31 cellular contexts compared by ENCODE assay signal in genomic region chr3:113252553-113252952, GRCh38. TPM values are rescaled to one million over a fixed set of nuclear protein-coding genes. Genes with fewer than 3 reads are reported as not detected.
"Had no signal": no experiment of that assay in that cellular context is flagged by ENCODE, and none has a peak within 500 bp of the region (broad histone marks: within the 10 kb centered on the region; RNA-seq: fewer than 3 reads in every experiment).

No MANE protein-coding gene starts in this region.

- H3K27ac Mint-ChIP-seq: activated CD8-positive, alpha-beta T cell treated with anti-CD3 and anti-CD28 coated beads for 36 hours; activated naive CD4-positive, alpha-beta T cell treated with anti-CD3 and anti-CD28 coated beads, Interleukin-2, amount 50 U/mL, for 24 hours; activated T-helper 17 cell treated with anti-CD3 and anti-CD28 coated beads, Interleukin-2, amount 50 U/mL, for 72 hours; naive B cell; WTC11 had no signal

- H3K27me3 ChIP-seq: cardiac muscle cell, colonic mucosa, foreskin keratinocyte, heart right ventricle, left lung, right atrium auricular region, thyroid gland, upper lobe of right lung had no signal

- H3K4me3 ChIP-seq: cardiac muscle cell, colonic mucosa, heart right ventricle, left lung, lower lobe of right lung, psoas muscle, right atrium auricular region, thyroid gland, upper lobe of right lung had no signal

- H3K27me3 Mint-ChIP-seq: activated CD8-positive, alpha-beta T cell treated with anti-CD3 and anti-CD28 coated beads for 36 hours; activated naive CD4-positive, alpha-beta T cell treated with anti-CD3 and anti-CD28 coated beads, Interleukin-2, amount 50 U/mL, for 24 hours had no signal

- H3K4me1 Mint-ChIP-seq: activated naive CD4-positive, alpha-beta T cell treated with anti-CD3 and anti-CD28 coated beads, Interleukin-2, amount 50 U/mL, for 24 hours; activated T-helper 17 cell treated with anti-CD3 and anti-CD28 coated beads, Interleukin-2, amount 50 U/mL, for 72 hours had no signal

- H3K4me1 ChIP-seq: colonic mucosa, left lung, lower lobe of right lung, parathyroid adenoma had no signal

- H3K9me3 Mint-ChIP-seq: activated CD8-positive, alpha-beta T cell treated with anti-CD3 and anti-CD28 coated beads for 36 hours; activated naive CD4-positive, alpha-beta T cell treated with anti-CD3 and anti-CD28 coated beads, Interleukin-2, amount 50 U/mL, for 24 hours; activated T-cell treated with anti-CD3 and anti-CD28 coated beads, Interleukin-2, amount 50 U/mL, for 4 hours; activated T-helper 17 cell treated with anti-CD3 and anti-CD28 coated beads, Interleukin-2, amount 50 U/mL, for 72 hours; neural crest cell; WTC11 had no signal

- H3K4me3 Mint-ChIP-seq: activated CD8-positive, alpha-beta T cell treated with anti-CD3 and anti-CD28 coated beads for 36 hours; activated naive CD4-positive, alpha-beta T cell treated with anti-CD3 and anti-CD28 coated beads, Interleukin-2, amount 50 U/mL, for 24 hours; activated T-cell treated with anti-CD3 and anti-CD28 coated beads, Interleukin-2, amount 50 U/mL, for 4 hours; activated T-helper 17 cell treated with anti-CD3 and anti-CD28 coated beads, Interleukin-2, amount 50 U/mL, for 72 hours; naive B cell; neural crest cell; WTC11 had no signal

- H3K36me3 Mint-ChIP-seq: activated naive CD4-positive, alpha-beta T cell treated with anti-CD3 and anti-CD28 coated beads, Interleukin-2, amount 50 U/mL, for 24 hours; naive B cell; WTC11 had no signal

- DNase-seq: activated CD4-positive, alpha-beta T cell treated with anti-CD3 and anti-CD28 coated beads for 1 hour; activated CD4-positive, alpha-beta T cell treated with anti-CD3 and anti-CD28 coated beads, Interleukin-2, amount 50 U/mL, for 1 hour; activated CD8-positive, alpha-beta T cell treated with anti-CD3 and anti-CD28 coated beads for 36 hours; activated T-cell treated with anti-CD3 and anti-CD28 coated beads, Interleukin-2, amount 50 U/mL, for 4 hours; cerebellar nuclear complex; colonic mucosa; effector memory CD4-positive, alpha-beta T cell; erythroblast; foreskin keratinocyte; heart right ventricle; left lung; lower lobe of right lung; mesenchymal stem cell; naive B cell; occipital lobe; psoas muscle; stimulated activated CD4-positive, alpha-beta T cell treated with anti-CD3 and anti-CD28 coated beads, Interleukin-2, amount 100 ng/mL, for 48 hours; stimulated activated naive CD8-positive, alpha-beta T cell treated with anti-CD3 and anti-CD28 coated beads, Interleukin-15, Interleukin-2, amounts not matched to agents 100 U/mL and 50 U/mL, for 24 hours; substantia nigra; T-helper 2 cell; thyroid gland; upper lobe of right lung had no signal

- H3K9ac ChIP-seq: parathyroid adenoma had no signal

- H3K27ac ChIP-seq: cardiac muscle cell, colonic mucosa, foreskin keratinocyte, heart right ventricle, left lung, lower lobe of right lung, parathyroid adenoma, psoas muscle, right atrium auricular region, upper lobe of right lung had no signal

- H2AFZ ChIP-seq: parathyroid adenoma had no signal

- H3K79me2 ChIP-seq: parathyroid adenoma had no signal

- H3K36me3 ChIP-seq: cardiac muscle cell, colonic mucosa, left lung, lower lobe of right lung, right atrium auricular region, upper lobe of right lung had no signal

- H3K9me3 ChIP-seq: colonic mucosa, heart right ventricle, left lung, lower lobe of right lung, psoas muscle, right atrium auricular region, thyroid gland, upper lobe of right lung had no signal

RNA-seq across cellular contexts. Expression of gene BOC, which starts 41.2 kb away (rescaled TPM):
- total RNA-seq: dermis microvascular lymphatic vessel endothelial cell, mononuclear cell had no signal
